In the genomic region with DNA sequence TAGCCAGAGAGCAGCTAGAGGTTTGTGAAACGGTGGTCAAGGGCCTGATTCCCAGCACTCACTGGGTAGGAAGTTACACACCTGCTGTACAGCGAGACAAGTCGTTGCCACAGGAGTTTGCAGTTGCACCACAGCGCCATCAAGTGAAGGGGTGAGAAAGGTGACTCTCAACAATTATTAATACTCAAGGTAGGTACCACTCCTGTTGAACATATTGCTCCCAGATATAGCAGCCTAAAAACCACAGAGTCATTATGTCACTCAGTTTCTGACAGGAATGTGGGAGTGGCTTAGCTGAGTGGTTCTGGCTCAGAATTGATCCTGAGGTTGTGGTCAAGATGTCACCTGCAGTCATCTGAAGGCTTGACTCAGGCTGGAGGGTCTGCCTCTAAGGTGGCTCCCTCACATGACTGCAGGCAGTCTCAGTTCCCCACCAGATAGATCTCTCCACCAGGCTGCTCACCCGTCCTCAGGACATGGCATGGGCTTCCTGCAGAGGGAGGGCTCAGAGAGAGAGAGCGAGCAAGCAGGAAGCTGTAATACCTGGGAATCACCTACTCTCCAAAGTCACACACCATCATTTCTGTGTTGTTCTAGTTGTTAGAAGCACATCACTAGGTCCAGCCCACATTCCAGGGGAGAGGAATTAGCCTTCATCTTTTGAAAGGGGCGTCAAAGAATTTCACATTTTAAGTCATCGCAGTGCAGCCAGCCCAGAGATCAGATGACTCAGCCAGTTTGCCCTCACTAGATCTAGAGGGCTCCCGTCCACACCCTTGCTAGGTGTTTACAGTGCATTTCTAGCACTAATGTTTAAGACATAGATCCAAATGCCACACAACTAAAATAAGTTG, we compare ENCODE assay signal across 1 cellular context.
TF ChIP-seq lines count a peak whose summit lies in the region.

No MANE protein-coding gene starts in this region.

TF ChIP-seq in K562, 482 proteins besides CTCF, POLR2A, EP300 and RAD21 (continued from another document and continues in another):
- TF ChIP-seq, protein P1, sequence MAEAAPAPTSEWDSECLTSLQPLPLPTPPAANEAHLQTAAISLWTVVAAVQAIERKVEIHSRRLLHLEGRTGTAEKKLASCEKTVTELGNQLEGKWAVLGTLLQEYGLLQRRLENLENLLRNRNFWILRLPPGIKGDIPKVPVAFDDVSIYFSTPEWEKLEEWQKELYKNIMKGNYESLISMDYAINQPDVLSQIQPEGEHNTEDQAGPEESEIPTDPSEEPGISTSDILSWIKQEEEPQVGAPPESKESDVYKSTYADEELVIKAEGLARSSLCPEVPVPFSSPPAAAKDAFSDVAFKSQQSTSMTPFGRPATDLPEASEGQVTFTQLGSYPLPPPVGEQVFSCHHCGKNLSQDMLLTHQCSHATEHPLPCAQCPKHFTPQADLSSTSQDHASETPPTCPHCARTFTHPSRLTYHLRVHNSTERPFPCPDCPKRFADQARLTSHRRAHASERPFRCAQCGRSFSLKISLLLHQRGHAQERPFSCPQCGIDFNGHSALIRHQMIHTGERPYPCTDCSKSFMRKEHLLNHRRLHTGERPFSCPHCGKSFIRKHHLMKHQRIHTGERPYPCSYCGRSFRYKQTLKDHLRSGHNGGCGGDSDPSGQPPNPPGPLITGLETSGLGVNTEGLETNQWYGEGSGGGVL (CRISPR knock-in tag; IDR thresholded peaks at IDR 0.05) = no peak
- TF ChIP-seq MEF2A (IDR thresholded peaks at IDR 0.05; ENCODE audit: control insufficient read depth, low read depth, low read length) (0 out of 2 replicates have a peak, but pooled peaks have one; percentile 2), ZBTB7A (IDR thresholded peaks at IDR 0.05; ENCODE audit: borderline replicate concordance, control insufficient read depth, low read depth, low read length) (no peak), BDP1 (IDR thresholded peaks at IDR 0.05; ENCODE audit: insufficient read depth, insufficient read length) (no peak), GABPB1 (CRISPR knock-in tag; IDR thresholded peaks at IDR 0.05) (no peak), MBD2 (IDR thresholded peaks at IDR 0.05; ENCODE audit: borderline replicate concordance, low read depth) (no peak), ZNF146 (CRISPR knock-in tag; IDR thresholded peaks at IDR 0.05; ENCODE audit: unreplicated experiment) (no peak), CHD4 (IDR thresholded peaks at IDR 0.05; ENCODE audit: insufficient read depth, insufficient replicate concordance, low read depth, low read length, poor library complexity, severe bottlenecking) (no peak), EGR1 (conservative IDR thresholded peaks at IDR 0.05) (no peak), PHTF2 (CRISPR knock-in tag; IDR thresholded peaks at IDR 0.05) (no peak), NONO (IDR thresholded peaks at IDR 0.05; ENCODE audit: low read depth in 2 of 2, low read length in 1 of 2) (no peak), NELFE (IDR thresholded peaks at IDR 0.05; ENCODE audit: insufficient read depth, insufficient read length) (no peak), SREBF1 (IDR thresholded peaks at IDR 0.05; ENCODE audit: borderline replicate concordance, low read depth, low read length) (0 out of 2 replicates have a peak, but pooled peaks have one; percentile 15), BRCA1 (IDR thresholded peaks at IDR 0.05) (no peak), BRCA1 (CRISPR knock-in tag; IDR thresholded peaks at IDR 0.05) (no peak), SAFB2 (IDR thresholded peaks at IDR 0.05; ENCODE audit: borderline replicate concordance, low read depth, low read length, severe bottlenecking) (no peak), NBN (IDR thresholded peaks at IDR 0.05; ENCODE audit: low read depth) (peak; percentile 62; the same call in 1 of the 2 replicates), SPI1 (IDR thresholded peaks at IDR 0.05; ENCODE audit: borderline replicate concordance, low read depth, low read length) (peak; percentile 15; the same call in 1 of the 2 replicates), JUN (IDR thresholded peaks at IDR 0.05; ENCODE audit: borderline replicate concordance, low read depth, low read length) (no peak), JUN (CRISPR knock-in tag; IDR thresholded peaks at IDR 0.05; ENCODE audit: borderline replicate concordance) (no peak), MTF1 (CRISPR knock-in tag; IDR thresholded peaks at IDR 0.05; ENCODE audit: borderline replicate concordance) (no peak), ZNF431 (CRISPR knock-in tag; IDR thresholded peaks at IDR 0.05) (no peak), ZNF436 (CRISPR knock-in tag; IDR thresholded peaks at IDR 0.05) (no peak), SUPT5H (IDR thresholded peaks at IDR 0.05) (no peak), ZKSCAN3 (CRISPR knock-in tag; IDR thresholded peaks at IDR 0.05) (no peak), SETDB1 (IDR thresholded peaks at IDR 0.05; ENCODE audit: low read length) (no peak)
- TF ChIP-seq, protein P2, sequence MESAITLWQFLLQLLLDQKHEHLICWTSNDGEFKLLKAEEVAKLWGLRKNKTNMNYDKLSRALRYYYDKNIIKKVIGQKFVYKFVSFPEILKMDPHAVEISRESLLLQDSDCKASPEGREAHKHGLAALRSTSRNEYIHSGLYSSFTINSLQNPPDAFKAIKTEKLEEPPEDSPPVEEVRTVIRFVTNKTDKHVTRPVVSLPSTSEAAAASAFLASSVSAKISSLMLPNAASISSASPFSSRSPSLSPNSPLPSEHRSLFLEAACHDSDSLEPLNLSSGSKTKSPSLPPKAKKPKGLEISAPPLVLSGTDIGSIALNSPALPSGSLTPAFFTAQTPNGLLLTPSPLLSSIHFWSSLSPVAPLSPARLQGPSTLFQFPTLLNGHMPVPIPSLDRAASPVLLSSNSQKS (CRISPR knock-in tag; IDR thresholded peaks at IDR 0.05) = no peak
- TF ChIP-seq, protein P3, sequence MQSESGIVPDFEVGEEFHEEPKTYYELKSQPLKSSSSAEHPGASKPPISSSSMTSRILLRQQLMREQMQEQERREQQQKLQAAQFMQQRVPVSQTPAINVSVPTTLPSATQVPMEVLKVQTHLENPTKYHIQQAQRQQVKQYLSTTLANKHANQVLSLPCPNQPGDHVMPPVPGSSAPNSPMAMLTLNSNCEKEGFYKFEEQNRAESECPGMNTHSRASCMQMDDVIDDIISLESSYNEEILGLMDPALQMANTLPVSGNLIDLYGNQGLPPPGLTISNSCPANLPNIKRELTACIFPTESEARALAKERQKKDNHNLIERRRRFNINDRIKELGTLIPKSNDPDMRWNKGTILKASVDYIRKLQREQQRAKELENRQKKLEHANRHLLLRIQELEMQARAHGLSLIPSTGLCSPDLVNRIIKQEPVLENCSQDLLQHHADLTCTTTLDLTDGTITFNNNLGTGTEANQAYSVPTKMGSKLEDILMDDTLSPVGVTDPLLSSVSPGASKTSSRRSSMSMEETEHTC (IDR thresholded peaks at IDR 0.05) = no peak
- TF ChIP-seq, protein P4, sequence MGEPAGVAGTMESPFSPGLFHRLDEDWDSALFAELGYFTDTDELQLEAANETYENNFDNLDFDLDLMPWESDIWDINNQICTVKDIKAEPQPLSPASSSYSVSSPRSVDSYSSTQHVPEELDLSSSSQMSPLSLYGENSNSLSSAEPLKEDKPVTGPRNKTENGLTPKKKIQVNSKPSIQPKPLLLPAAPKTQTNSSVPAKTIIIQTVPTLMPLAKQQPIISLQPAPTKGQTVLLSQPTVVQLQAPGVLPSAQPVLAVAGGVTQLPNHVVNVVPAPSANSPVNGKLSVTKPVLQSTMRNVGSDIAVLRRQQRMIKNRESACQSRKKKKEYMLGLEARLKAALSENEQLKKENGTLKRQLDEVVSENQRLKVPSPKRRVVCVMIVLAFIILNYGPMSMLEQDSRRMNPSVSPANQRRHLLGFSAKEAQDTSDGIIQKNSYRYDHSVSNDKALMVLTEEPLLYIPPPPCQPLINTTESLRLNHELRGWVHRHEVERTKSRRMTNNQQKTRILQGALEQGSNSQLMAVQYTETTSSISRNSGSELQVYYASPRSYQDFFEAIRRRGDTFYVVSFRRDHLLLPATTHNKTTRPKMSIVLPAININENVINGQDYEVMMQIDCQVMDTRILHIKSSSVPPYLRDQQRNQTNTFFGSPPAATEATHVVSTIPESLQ (CRISPR knock-in tag; IDR thresholded peaks at IDR 0.05) = peak; percentile 64; the same call in 1 of the 2 replicates
- TF ChIP-seq, protein P5, sequence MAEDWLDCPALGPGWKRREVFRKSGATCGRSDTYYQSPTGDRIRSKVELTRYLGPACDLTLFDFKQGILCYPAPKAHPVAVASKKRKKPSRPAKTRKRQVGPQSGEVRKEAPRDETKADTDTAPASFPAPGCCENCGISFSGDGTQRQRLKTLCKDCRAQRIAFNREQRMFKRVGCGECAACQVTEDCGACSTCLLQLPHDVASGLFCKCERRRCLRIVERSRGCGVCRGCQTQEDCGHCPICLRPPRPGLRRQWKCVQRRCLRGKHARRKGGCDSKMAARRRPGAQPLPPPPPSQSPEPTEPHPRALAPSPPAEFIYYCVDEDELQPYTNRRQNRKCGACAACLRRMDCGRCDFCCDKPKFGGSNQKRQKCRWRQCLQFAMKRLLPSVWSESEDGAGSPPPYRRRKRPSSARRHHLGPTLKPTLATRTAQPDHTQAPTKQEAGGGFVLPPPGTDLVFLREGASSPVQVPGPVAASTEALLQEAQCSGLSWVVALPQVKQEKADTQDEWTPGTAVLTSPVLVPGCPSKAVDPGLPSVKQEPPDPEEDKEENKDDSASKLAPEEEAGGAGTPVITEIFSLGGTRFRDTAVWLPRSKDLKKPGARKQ (CRISPR knock-in tag; IDR thresholded peaks at IDR 0.05) = no peak
- TF ChIP-seq, protein P6, sequence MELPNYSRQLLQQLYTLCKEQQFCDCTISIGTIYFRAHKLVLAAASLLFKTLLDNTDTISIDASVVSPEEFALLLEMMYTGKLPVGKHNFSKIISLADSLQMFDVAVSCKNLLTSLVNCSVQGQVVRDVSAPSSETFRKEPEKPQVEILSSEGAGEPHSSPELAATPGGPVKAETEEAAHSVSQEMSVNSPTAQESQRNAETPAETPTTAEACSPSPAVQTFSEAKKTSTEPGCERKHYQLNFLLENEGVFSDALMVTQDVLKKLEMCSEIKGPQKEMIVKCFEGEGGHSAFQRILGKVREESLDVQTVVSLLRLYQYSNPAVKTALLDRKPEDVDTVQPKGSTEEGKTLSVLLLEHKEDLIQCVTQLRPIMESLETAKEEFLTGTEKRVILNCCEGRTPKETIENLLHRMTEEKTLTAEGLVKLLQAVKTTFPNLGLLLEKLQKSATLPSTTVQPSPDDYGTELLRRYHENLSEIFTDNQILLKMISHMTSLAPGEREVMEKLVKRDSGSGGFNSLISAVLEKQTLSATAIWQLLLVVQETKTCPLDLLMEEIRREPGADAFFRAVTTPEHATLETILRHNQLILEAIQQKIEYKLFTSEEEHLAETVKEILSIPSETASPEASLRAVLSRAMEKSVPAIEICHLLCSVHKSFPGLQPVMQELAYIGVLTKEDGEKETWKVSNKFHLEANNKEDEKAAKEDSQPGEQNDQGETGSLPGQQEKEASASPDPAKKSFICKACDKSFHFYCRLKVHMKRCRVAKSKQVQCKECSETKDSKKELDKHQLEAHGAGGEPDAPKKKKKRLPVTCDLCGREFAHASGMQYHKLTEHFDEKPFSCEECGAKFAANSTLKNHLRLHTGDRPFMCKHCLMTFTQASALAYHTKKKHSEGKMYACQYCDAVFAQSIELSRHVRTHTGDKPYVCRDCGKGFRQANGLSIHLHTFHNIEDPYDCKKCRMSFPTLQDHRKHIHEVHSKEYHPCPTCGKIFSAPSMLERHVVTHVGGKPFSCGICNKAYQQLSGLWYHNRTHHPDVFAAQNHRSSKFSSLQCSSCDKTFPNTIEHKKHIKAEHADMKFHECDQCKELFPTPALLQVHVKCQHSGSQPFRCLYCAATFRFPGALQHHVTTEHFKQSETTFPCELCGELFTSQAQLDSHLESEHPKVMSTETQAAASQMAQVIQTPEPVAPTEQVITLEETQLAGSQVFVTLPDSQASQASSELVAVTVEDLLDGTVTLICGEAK (IDR thresholded peaks at IDR 0.05) = peak; percentile 13; the same call in 1 of the 2 replicates
- TF ChIP-seq, protein P6 (CRISPR knock-in tag; IDR thresholded peaks at IDR 0.05) = no peak
- TF ChIP-seq, protein P7, sequence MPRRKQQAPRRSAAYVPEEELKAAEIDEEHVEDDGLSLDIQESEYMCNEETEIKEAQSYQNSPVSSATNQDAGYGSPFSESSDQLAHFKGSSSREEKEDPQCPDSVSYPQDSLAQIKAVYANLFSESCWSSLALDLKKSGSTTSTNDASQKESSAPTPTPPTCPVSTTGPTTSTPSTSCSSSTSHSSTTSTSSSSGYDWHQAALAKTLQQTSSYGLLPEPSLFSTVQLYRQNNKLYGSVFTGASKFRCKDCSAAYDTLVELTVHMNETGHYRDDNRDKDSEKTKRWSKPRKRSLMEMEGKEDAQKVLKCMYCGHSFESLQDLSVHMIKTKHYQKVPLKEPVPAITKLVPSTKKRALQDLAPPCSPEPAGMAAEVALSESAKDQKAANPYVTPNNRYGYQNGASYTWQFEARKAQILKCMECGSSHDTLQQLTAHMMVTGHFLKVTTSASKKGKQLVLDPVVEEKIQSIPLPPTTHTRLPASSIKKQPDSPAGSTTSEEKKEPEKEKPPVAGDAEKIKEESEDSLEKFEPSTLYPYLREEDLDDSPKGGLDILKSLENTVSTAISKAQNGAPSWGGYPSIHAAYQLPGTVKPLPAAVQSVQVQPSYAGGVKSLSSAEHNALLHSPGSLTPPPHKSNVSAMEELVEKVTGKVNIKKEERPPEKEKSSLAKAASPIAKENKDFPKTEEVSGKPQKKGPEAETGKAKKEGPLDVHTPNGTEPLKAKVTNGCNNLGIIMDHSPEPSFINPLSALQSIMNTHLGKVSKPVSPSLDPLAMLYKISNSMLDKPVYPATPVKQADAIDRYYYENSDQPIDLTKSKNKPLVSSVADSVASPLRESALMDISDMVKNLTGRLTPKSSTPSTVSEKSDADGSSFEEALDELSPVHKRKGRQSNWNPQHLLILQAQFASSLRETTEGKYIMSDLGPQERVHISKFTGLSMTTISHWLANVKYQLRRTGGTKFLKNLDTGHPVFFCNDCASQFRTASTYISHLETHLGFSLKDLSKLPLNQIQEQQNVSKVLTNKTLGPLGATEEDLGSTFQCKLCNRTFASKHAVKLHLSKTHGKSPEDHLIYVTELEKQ (CRISPR knock-in tag; IDR thresholded peaks at IDR 0.05) = no peak
